1 cellular context compared by ENCODE assay signal in the genomic region with DNA sequence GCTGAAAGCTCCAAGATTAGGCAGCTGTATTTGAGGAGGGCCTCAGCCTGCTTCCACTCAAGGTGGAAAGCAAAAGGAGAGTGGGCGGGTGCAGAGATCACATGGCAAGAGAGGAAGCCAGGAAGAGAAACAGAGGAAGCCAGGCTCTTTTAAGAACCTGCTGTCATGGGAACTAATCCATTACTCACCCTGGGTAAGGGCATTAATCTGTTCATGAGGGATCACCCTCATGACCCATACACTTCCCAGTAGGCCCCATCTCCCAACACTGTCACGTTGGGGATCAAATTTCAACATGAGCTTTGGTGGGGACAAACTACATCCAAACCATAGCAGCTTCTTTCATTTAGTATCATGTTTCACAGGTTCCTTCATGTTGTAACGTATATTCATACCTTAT.
TF ChIP-seq lines count a peak whose summit lies in the region.

No MANE protein-coding gene starts in this region.

TF ChIP-seq in WTC11, 78 proteins besides CTCF, POLR2A, EP300 and RAD21 (continued from another document):
- TF ChIP-seq, protein P1, sequence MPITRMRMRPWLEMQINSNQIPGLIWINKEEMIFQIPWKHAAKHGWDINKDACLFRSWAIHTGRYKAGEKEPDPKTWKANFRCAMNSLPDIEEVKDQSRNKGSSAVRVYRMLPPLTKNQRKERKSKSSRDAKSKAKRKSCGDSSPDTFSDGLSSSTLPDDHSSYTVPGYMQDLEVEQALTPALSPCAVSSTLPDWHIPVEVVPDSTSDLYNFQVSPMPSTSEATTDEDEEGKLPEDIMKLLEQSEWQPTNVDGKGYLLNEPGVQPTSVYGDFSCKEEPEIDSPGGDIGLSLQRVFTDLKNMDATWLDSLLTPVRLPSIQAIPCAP (CRISPR knock-in tag; IDR thresholded peaks at IDR 0.05): no peak
- TF ChIP-seq NR2C2 (CRISPR knock-in tag; IDR thresholded peaks at IDR 0.05): no peak
- TF ChIP-seq KAT7 (CRISPR knock-in tag; IDR thresholded peaks at IDR 0.05; ENCODE audit: borderline replicate concordance): no peak
- TF ChIP-seq, protein P2, sequence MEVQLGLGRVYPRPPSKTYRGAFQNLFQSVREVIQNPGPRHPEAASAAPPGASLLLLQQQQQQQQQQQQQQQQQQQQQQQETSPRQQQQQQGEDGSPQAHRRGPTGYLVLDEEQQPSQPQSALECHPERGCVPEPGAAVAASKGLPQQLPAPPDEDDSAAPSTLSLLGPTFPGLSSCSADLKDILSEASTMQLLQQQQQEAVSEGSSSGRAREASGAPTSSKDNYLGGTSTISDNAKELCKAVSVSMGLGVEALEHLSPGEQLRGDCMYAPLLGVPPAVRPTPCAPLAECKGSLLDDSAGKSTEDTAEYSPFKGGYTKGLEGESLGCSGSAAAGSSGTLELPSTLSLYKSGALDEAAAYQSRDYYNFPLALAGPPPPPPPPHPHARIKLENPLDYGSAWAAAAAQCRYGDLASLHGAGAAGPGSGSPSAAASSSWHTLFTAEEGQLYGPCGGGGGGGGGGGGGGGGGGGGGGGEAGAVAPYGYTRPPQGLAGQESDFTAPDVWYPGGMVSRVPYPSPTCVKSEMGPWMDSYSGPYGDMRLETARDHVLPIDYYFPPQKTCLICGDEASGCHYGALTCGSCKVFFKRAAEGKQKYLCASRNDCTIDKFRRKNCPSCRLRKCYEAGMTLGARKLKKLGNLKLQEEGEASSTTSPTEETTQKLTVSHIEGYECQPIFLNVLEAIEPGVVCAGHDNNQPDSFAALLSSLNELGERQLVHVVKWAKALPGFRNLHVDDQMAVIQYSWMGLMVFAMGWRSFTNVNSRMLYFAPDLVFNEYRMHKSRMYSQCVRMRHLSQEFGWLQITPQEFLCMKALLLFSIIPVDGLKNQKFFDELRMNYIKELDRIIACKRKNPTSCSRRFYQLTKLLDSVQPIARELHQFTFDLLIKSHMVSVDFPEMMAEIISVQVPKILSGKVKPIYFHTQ (CRISPR knock-in tag; IDR thresholded peaks at IDR 0.05): no peak
- TF ChIP-seq TEAD4 (CRISPR knock-in tag; IDR thresholded peaks at IDR 0.05): no peak
- TF ChIP-seq ARID4B (CRISPR knock-in tag; IDR thresholded peaks at IDR 0.05; ENCODE audit: borderline replicate concordance): no peak
- no peak for TF ChIP-seq NR1H2 (CRISPR knock-in tag; IDR thresholded peaks at IDR 0.05)
- no peak for TF ChIP-seq E2F5 (CRISPR knock-in tag; IDR thresholded peaks at IDR 0.05)
- TF ChIP-seq FOXP1 (CRISPR knock-in tag; IDR thresholded peaks at IDR 0.05; ENCODE audit: borderline replicate concordance): no peak
- no peak for TF ChIP-seq HMGXB4 (CRISPR knock-in tag; IDR thresholded peaks at IDR 0.05)
- no peak for TF ChIP-seq PRRX2 (CRISPR knock-in tag; IDR thresholded peaks at IDR 0.05)
- TF ChIP-seq, protein P3, sequence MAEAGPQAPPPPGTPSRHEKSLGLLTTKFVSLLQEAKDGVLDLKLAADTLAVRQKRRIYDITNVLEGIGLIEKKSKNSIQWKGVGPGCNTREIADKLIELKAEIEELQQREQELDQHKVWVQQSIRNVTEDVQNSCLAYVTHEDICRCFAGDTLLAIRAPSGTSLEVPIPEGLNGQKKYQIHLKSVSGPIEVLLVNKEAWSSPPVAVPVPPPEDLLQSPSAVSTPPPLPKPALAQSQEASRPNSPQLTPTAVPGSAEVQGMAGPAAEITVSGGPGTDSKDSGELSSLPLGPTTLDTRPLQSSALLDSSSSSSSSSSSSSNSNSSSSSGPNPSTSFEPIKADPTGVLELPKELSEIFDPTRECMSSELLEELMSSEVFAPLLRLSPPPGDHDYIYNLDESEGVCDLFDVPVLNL (CRISPR knock-in tag; IDR thresholded peaks at IDR 0.05; ENCODE audit: borderline replicate concordance, low read depth): no peak
- no peak for TF ChIP-seq ATF3 (CRISPR knock-in tag; conservative IDR thresholded peaks at IDR 0.05)
